In the genomic region with DNA sequence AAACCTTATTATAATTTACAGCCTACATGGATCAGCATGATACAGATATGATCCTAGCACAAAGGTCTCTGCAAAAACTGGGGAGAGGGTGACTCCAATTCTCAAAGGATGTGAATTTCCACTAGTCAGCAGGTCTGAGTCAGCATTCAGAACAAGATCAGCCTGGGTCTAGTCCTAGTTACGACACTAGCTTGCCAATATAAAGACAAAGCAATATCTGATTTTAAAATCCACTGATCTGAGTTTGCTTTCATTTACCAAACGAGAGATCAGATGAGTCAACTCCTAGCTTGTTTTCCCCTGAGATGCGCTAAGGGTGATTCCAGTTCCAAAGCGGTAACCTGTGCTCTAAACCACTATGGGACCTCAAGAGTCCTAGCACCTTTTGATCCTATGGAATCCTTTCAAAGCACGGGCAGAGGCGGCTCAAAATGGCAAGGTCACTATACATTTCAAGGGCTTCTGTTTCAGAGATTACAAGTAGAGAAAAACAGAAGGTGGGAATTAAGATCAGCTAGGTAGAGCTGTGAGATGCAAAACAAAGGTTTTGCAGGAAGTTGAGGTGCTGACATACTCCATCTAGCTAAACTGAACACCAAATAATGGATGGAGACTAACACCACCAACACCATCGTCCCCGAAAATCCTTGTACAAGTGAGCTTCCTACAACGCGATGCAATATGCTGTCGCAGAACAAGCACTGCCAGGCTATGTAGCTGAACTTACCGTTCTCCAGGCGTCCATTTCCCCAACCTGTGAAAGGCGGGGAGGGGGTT, we compare ENCODE assay signal across 8 cellular contexts. TPM values are rescaled to one million over a fixed set of nuclear protein-coding genes. Genes with fewer than 3 reads are reported as not detected.
A peak's percentile ranks its signal among the peaks of the same experiment; 100 is the strongest.
DNase-seq lines count a peak whose midpoint lies in the region; ATAC-seq, FAIRE-seq and TF ChIP-seq lines count a peak whose summit lies in the region.

No MANE protein-coding gene starts in this region.

- POLR2A ChIA-PET in CD4-positive, alpha-beta T cell (lab: Charles Lee) = interaction anchor here (0.6 to 2.7 kb wide), 8 partner anchors 9 to 325 kb away, joined by 3 to 11 read pairs (median 3); partner anchors contain the start of genes DCAF10, EXOSC3, SHB and TOMM5
- POLR2A ChIA-PET in activated naive CD8-positive, alpha-beta T cell treated with anti-CD3 and anti-CD28 coated beads, Interleukin-2, amount 10 ng/mL, durations not matched to agents 7 days and 5 days (lab: Charles Lee) = interaction anchor here (0.7 to 2.8 kb wide), 4 partner anchors 22 to 437 kb away, joined by 3 to 12 read pairs (median 7); partner anchors contain the start of genes DCAF10 and EXOSC3

- no peak for DNase-seq in CD4-positive, alpha-beta T cell
- DNase-seq in Jurkat, Clone E6-1 (ENCODE audit: low read depth, low spot score) = no peak
- DNase-seq in activated naive CD8-positive, alpha-beta T cell treated with anti-CD3 and anti-CD28 coated beads, Interleukin-2, amount 10 ng/mL, durations not matched to agents 7 days and 5 days = no peak
- DNase-seq in hypothalamus (lab: John Stamatoyannopoulos, UW) = no peak

- H3K4me3 ChIP-seq in Jurkat, Clone E6-1 (ENCODE audit: low read length) = peak overlapping the region; percentile 86
- H3K4me3 ChIP-seq in stomach smooth muscle (ENCODE audit: low read length in 2 of 2) = peak overlapping the region; percentile 87 to 92

- H3K4me1 Mint-ChIP-seq in CD4-positive, alpha-beta T cell (ENCODE audit: low read depth) = peaks cover 33% of the 10 kb centered on the region
- peaks cover 21% of the 10 kb centered on the region for H3K4me1 Mint-ChIP-seq in activated naive CD8-positive, alpha-beta T cell treated with anti-CD3 and anti-CD28 coated beads, Interleukin-2, amount 10 ng/mL, durations not matched to agents 7 days and 5 days

- ATAC-seq in CD4-positive, alpha-beta T cell (ENCODE audit: poor library complexity) = peak; percentile 2
- ATAC-seq in GM19351 (IDR thresholded peaks at IDR 0.05; ENCODE audit: unreplicated experiment) (peak; percentile 14), HG02642 (IDR thresholded peaks at IDR 0.05; ENCODE audit: poor library complexity, unreplicated experiment) (no peak)
- ATAC-seq in activated naive CD8-positive, alpha-beta T cell treated with anti-CD3 and anti-CD28 coated beads, Interleukin-2, amount 10 ng/mL, durations not matched to agents 7 days and 5 days (ENCODE audit: low read depth) = peak; percentile 12

- H3K9me3 ChIP-seq in CD4-positive, alpha-beta T cell (ENCODE audit: control insufficient read depth, low read length) = no peaks in the 10 kb centered on the region
- no peaks in the 10 kb centered on the region for H3K9me3 ChIP-seq in stomach smooth muscle (ENCODE audit: control insufficient read depth in 2 of 2, low read length in 2 of 2)

- H3K36me3 ChIP-seq in stomach smooth muscle (ENCODE audit: control insufficient read depth in 2 of 2, insufficient read depth in 2 of 2, low read length in 2 of 2) = peaks cover 4 to 8% of the 10 kb centered on the region in 2 donors

- H3K4me1 ChIP-seq in stomach smooth muscle (ENCODE audit: control insufficient read depth, insufficient read depth, low read length) = peaks cover 23% of the 10 kb centered on the region

- no peaks in the 10 kb centered on the region for H3K27me3 Mint-ChIP-seq in CD4-positive, alpha-beta T cell
- H3K27me3 Mint-ChIP-seq in activated naive CD8-positive, alpha-beta T cell treated with anti-CD3 and anti-CD28 coated beads, Interleukin-2, amount 10 ng/mL, durations not matched to agents 7 days and 5 days = peaks cover 6% of the 10 kb centered on the region

- peak overlapping the region; percentile 97 for H3K27ac Mint-ChIP-seq in CD4-positive, alpha-beta T cell
- H3K27ac Mint-ChIP-seq in activated naive CD8-positive, alpha-beta T cell treated with anti-CD3 and anti-CD28 coated beads, Interleukin-2, amount 10 ng/mL, durations not matched to agents 7 days and 5 days = peak overlapping the region; percentile 84

- H3K9me3 Mint-ChIP-seq in CD4-positive, alpha-beta T cell = no peaks in the 10 kb centered on the region
- H3K9me3 Mint-ChIP-seq in activated naive CD8-positive, alpha-beta T cell treated with anti-CD3 and anti-CD28 coated beads, Interleukin-2, amount 10 ng/mL, durations not matched to agents 7 days and 5 days = no peaks in the 10 kb centered on the region

- FAIRE-seq in islet of Langerhans (lab: Jason Lieb, UNC) = peak; percentile 91

- intact Hi-C loops in CD4-positive, alpha-beta T cell (cut with DNase I, micrococcal nuclease) = loop anchor here (1.0 to 5.0 kb wide), 7 partner anchors 101 to 1136 kb away; partner anchors contain the start of genes DCAF10 (in 1 of the 2), POLR1E (in 1 of the 2) and SHB (in 1 of the 2)

- TF ChIP-seq CTCF in CD4-positive, alpha-beta T cell (IDR thresholded peaks at IDR 0.05) = no peak

- peak overlapping the region; percentile 100 for H3K4me3 Mint-ChIP-seq in CD4-positive, alpha-beta T cell
- peak overlapping the region; percentile 90 for H3K4me3 Mint-ChIP-seq in activated naive CD8-positive, alpha-beta T cell treated with anti-CD3 and anti-CD28 coated beads, Interleukin-2, amount 10 ng/mL, durations not matched to agents 7 days and 5 days

- CTCF ChIA-PET in CD4-positive, alpha-beta T cell (lab: Charles Lee) = interaction anchor here (0.7 to 2.0 kb wide), 2 partner anchors 11 to 166 kb away, joined by 5 to 13 read pairs; partner anchors contain the start of gene SHB

- H3K27ac ChIP-seq in CD4-positive, alpha-beta T cell (ENCODE audit: low read depth, low read length) = peak overlapping the region; percentile 70
- H3K27ac ChIP-seq in stomach smooth muscle (ENCODE audit: low read length) = peak overlapping the region; percentile 80

- H3K27me3 ChIP-seq in CD4-positive, alpha-beta T cell (ENCODE audit: control insufficient read depth, insufficient read depth, low read length) = no peaks in the 10 kb centered on the region
- H3K27me3 ChIP-seq in stomach smooth muscle (ENCODE audit: control insufficient read depth in 1 of 2, insufficient read depth in 2 of 2, low read length in 2 of 2) = no peaks in the 10 kb centered on the region

- H3K9ac ChIP-seq in stomach smooth muscle (ENCODE audit: low read length in 2 of 2) = peak overlapping the region; percentile 88

- H3K36me3 Mint-ChIP-seq in CD4-positive, alpha-beta T cell (ENCODE audit: low read depth) = peaks cover 30% of the 10 kb centered on the region
- peaks cover 2% of the 10 kb centered on the region for H3K36me3 Mint-ChIP-seq in activated naive CD8-positive, alpha-beta T cell treated with anti-CD3 and anti-CD28 coated beads, Interleukin-2, amount 10 ng/mL, durations not matched to agents 7 days and 5 days

RNA-seq across cellular contexts. Expression of gene SLC25A51, which starts 0.9 kb away (rescaled TPM):
- total RNA-seq in CD4-positive, alpha-beta T cell = 10 to 100 TPM; 13.3 to 13.8 TPM
- polyA plus RNA-seq in Jurkat, Clone E6-1 (2012; ENCODE audit: insufficient read depth, insufficient read length) = 9.0 TPM
- 10 to 100 TPM; 30.8 to 33.9 TPM for total RNA-seq in activated naive CD8-positive, alpha-beta T cell treated with anti-CD3 and anti-CD28 coated beads, Interleukin-2, amount 10 ng/mL, durations not matched to agents 7 days and 5 days
